In genomic region chr1:11771481-11772043, GRCh38 we compare ENCODE assay signal across 34 cellular contexts. TPM values are rescaled to one million over a fixed set of nuclear protein-coding genes. Genes with fewer than 3 reads are reported as not detected.
"Had no signal": no experiment of that assay in that cellular context is flagged by ENCODE, and none has a peak within 500 bp of the region (broad histone marks: within the 10 kb centered on the region; RNA-seq: fewer than 3 reads in every experiment).

No MANE protein-coding gene starts in this region.

- H3K4me3 Mint-ChIP-seq: activated CD4-positive, alpha-beta T cell treated with anti-CD3 and anti-CD28 coated beads, Interleukin-2, amount 10 ng/mL, durations not matched to agents 24 days and 14 days; activated CD8-positive, alpha-beta T cell treated with anti-CD3 and anti-CD28 coated beads for 36 hours; activated naive CD4-positive, alpha-beta T cell treated with anti-CD3 and anti-CD28 coated beads for 36 hours; activated T-cell treated with anti-CD3 and anti-CD28 coated beads, Interleukin-2, amount 50 U/mL, for 24 hours; activated T-helper 1 cell treated with anti-CD3 and anti-CD28 coated beads, Interleukin-12 subunit alpha, Interleukin-12 subunit beta, Interleukin-2, Interleukin-4 antibody, amounts not matched to agents 30 ng/mL and 10 ng/mL and 1 ng/mL, durations not matched to agents 14 hours and 24 hours and 36 hours had no signal

- H3K9me3 Mint-ChIP-seq: activated CD4-positive, alpha-beta T cell treated with anti-CD3 and anti-CD28 coated beads, Interleukin-2, amount 10 ng/mL, durations not matched to agents 24 days and 14 days; activated CD8-positive, alpha-beta T cell treated with anti-CD3 and anti-CD28 coated beads for 36 hours; activated naive CD4-positive, alpha-beta T cell treated with anti-CD3 and anti-CD28 coated beads for 36 hours; activated naive CD4-positive, alpha-beta T cell treated with anti-CD3 and anti-CD28 coated beads, Interleukin-2, amount 50 U/mL, for 72 hours; activated T-cell treated with anti-CD3 and anti-CD28 coated beads, Interleukin-2, amount 50 U/mL, for 24 hours; activated T-helper 1 cell treated with anti-CD3 and anti-CD28 coated beads, Interleukin-12 subunit alpha, Interleukin-12 subunit beta, Interleukin-2, Interleukin-4 antibody, amounts not matched to agents 30 ng/mL and 10 ng/mL and 1 ng/mL, durations not matched to agents 14 hours and 24 hours and 36 hours had no signal

- H3K27me3 Mint-ChIP-seq: activated CD4-positive, alpha-beta T cell treated with anti-CD3 and anti-CD28 coated beads, Interleukin-2, amount 10 ng/mL, durations not matched to agents 24 days and 14 days; activated CD8-positive, alpha-beta T cell treated with anti-CD3 and anti-CD28 coated beads for 36 hours; activated T-cell treated with anti-CD3 and anti-CD28 coated beads, Interleukin-2, amount 50 U/mL, for 24 hours had no signal

- H3K36me3 ChIP-seq: adrenal gland, breast epithelium, MG63, WERI-Rb-1 had no signal

- H3K27me3 ChIP-seq: adrenal gland, body of pancreas, breast epithelium, MG63 had no signal

- DNase-seq: activated CD4-positive, alpha-beta T cell treated with anti-CD3 and anti-CD28 coated beads, Interleukin-2, amount 10 ng/mL, durations not matched to agents 24 days and 14 days; activated CD4-positive, alpha-beta T cell treated with anti-CD3 and anti-CD28 coated beads, Interleukin-2, amount 50 U/mL, for 4 hours; activated CD8-positive, alpha-beta T cell treated with anti-CD3 and anti-CD28 coated beads for 36 hours; activated gamma-delta T cell treated with Interleukin-2 at 50 U/mL for 16 hours; activated naive CD4-positive, alpha-beta T cell treated with anti-CD3 and anti-CD28 coated beads for 36 hours; activated T-cell treated with anti-CD3 and anti-CD28 coated beads, Interleukin-2, amount 50 U/mL, for 24 hours; adrenal gland; body of pancreas; Kasumi-1; MG63; NCI-H1048; NCI-H1105 treated with DMSO at 0.1 percent for 48 hours; NCI-H1436; NCI-H1694; NCI-H1930; NCI-H2081 treated with DMSO at 0.1 percent for 48 hours; NCI-H345; NCI-H524 treated with DMSO at 0.1 percent for 48 hours; NK-92 treated with Interleukin-12 subunit alpha and Interleukin-12 subunit beta, amount 100 ng/mL, for 24 hours; PC-9; Right ventricle myocardium superior; SW 1271; T-helper 1 cell; T-helper 2 cell; T-helper 9 cell; WERI-Rb-1 had no signal

- H3K36me3 Mint-ChIP-seq: activated naive CD4-positive, alpha-beta T cell treated with anti-CD3 and anti-CD28 coated beads, Interleukin-2, amount 50 U/mL, for 72 hours had no signal

- H2AFZ ChIP-seq: PC-9 had no signal

- H3K9me3 ChIP-seq: adrenal gland, body of pancreas, breast epithelium, MG63 had no signal

- H3K4me3 ChIP-seq: adrenal gland, body of pancreas, breast epithelium, MG63, PC-9 had no signal

- ATAC-seq: activated CD8-positive, alpha-beta T cell treated with anti-CD3 and anti-CD28 coated beads for 36 hours; activated naive CD4-positive, alpha-beta T cell treated with anti-CD3 and anti-CD28 coated beads, Interleukin-2, amount 50 U/mL, for 72 hours; body of pancreas had no signal

- H3K4me1 ChIP-seq: adrenal gland, breast epithelium had no signal

- FAIRE-seq: astrocyte, RCC 7860 had no signal

- H3K4me1 Mint-ChIP-seq: activated CD4-positive, alpha-beta T cell treated with anti-CD3 and anti-CD28 coated beads, Interleukin-2, amount 10 ng/mL, durations not matched to agents 24 days and 14 days had no signal

- H3K4me2 ChIP-seq: PC-9 had no signal

- H3K27ac ChIP-seq: adrenal gland, body of pancreas, breast epithelium, PC-9, RWPE1, WERI-Rb-1 had no signal

RNA-seq across cellular contexts. Expression of gene C1orf167, which starts 9.6 kb away (rescaled TPM):
- total RNA-seq: activated CD4-positive, alpha-beta T cell treated with anti-CD3 and anti-CD28 coated beads, Interleukin-2, amount 10 ng/mL, durations not matched to agents 24 days and 14 days; activated CD8-positive, alpha-beta memory T cell treated with anti-CD3 and anti-CD28 coated beads for 36 hours; activated CD8-positive, alpha-beta T cell treated with anti-CD3 and anti-CD28 coated beads for 36 hours; activated naive CD4-positive, alpha-beta T cell treated with anti-CD3 and anti-CD28 coated beads for 36 hours; activated naive CD4-positive, alpha-beta T cell treated with anti-CD3 and anti-CD28 coated beads, Interleukin-2, amount 50 U/mL, for 72 hours; activated T-helper 1 cell treated with anti-CD3 and anti-CD28 coated beads, Interleukin-12 subunit alpha, Interleukin-12 subunit beta, Interleukin-2, Interleukin-4 antibody, amounts not matched to agents 30 ng/mL and 10 ng/mL and 1 ng/mL, durations not matched to agents 14 hours and 24 hours and 36 hours; astrocyte; body of pancreas; NCI-H460; PC-9 had no signal
